Comparison of ENCODE assay signal across 8 cellular contexts in genomic region chr1:27321813-27322568, GRCh38. TPM values are rescaled to one million over a fixed set of nuclear protein-coding genes. Genes with fewer than 3 reads are reported as not detected.
DNase-seq lines count a peak whose midpoint lies in the region; ATAC-seq, FAIRE-seq and TF ChIP-seq lines count a peak whose summit lies in the region.

Gene TMEM222, plus strand, starts transcription at chr1:27322163. Its CDS starts 35 bp downstream, at chr1:27322198.

- no peak; the same call in none of the 2 replicates for TF ChIP-seq RAD21 in HepG2 (CRISPR knock-in tag; IDR thresholded peaks at IDR 0.05)

- CTCF ChIA-PET in CD4-positive, alpha-beta T cell (lab: Charles Lee), result interaction anchor here (1.3 to 3.9 kb wide), 4 partner anchors 11 to 44 kb away, joined by 3 to 16 read pairs (median 6); partner anchors contain the start of genes MAP3K6 and SYTL1
- CTCF ChIA-PET in HepG2 (lab: Yijun Ruan, JAX; ENCODE audit: low intra/inter-chr PET ratio, low total read pairs), result no interaction called here

- no peak for FAIRE-seq in HepG2 (lab: Jason Lieb, UNC)

- peaks cover 25% of the 10 kb centered on the region for H3K79me2 ChIP-seq in HepG2 (ENCODE audit: insufficient read depth, low read length)

- intact Hi-C loops in CD4-positive, alpha-beta T cell (cut with DNase I, micrococcal nuclease), result loop anchor here (2.0 to 10.0 kb wide), 5 partner anchors 21 to 403 kb away; partner anchors contain the start of genes SYTL1 (in 2 of the 2), FAM76A (in 1 of the 2), MAP3K6 (in 1 of the 2) and SLC9A1 (in 1 of the 2)
- intact Hi-C loops in HepG2 (cut with micrococcal nuclease; ENCODE audit: unreplicated experiment), result no loop called here

- 12% methylated on average over 4 of the region's 67 CpGs for WGBS in HepG2 (ENCODE audit: low lambda C conversion rate)

- H3K4me1 Mint-ChIP-seq in CD4-positive, alpha-beta T cell (ENCODE audit: low read depth), result peaks cover 52% of the 10 kb centered on the region

- H3K4me2 ChIP-seq in HepG2 (ENCODE audit: low read depth, low read length), result peak within 1 kb of the TSS; percentile 79

- H3K27me3 Mint-ChIP-seq in CD4-positive, alpha-beta T cell, result peaks cover 4% of the 10 kb centered on the region

- H3K4me1 ChIP-seq in HepG2 (ENCODE audit: insufficient read depth, low read length), result peaks cover 37% of the 10 kb centered on the region

- no peaks in the 10 kb centered on the region for H4K20me1 ChIP-seq in HepG2 (ENCODE audit: insufficient read depth, low read length)

- POLR2A ChIA-PET in CD4-positive, alpha-beta T cell (lab: Charles Lee), result interaction anchor here (0.7 to 3.9 kb wide), 4 partner anchors 11 to 35 kb away, joined by 3 to 24 read pairs (median 6); partner anchors contain the start of gene SYTL1
- POLR2A ChIA-PET in HepG2 (lab: Yijun Ruan, JAX), result interaction anchor here (1.4 kb wide), 1 partner anchor 20 kb away, joined by 12 read pairs; the partner anchor contains the start of gene SYTL1

- peak within 1 kb of the TSS; percentile 99 for H3K4me3 Mint-ChIP-seq in CD4-positive, alpha-beta T cell

- peaks cover 46% of the 10 kb centered on the region for H3K36me3 Mint-ChIP-seq in CD4-positive, alpha-beta T cell (ENCODE audit: low read depth)

- H2AFZ ChIP-seq in HepG2 (ENCODE audit: low read length), result peak within 1 kb of the TSS; percentile 93

- no peaks in the 10 kb centered on the region for H3K9me3 ChIP-seq in CD4-positive, alpha-beta T cell (ENCODE audit: control insufficient read depth, low read length)
- no peaks in the 10 kb centered on the region for H3K9me3 ChIP-seq in HepG2 (ENCODE audit: low read length)

- TF ChIP-seq POLR2A in HepG2 (IDR thresholded peaks at IDR 0.05; ENCODE audit: insufficient read depth in 1 of 2, low read depth in 2 of 2, low read length in 2 of 2), result peak; percentile 77 to 81; a peak in 3 of 4 replicates

- H3K27ac ChIP-seq in CD4-positive, alpha-beta T cell (ENCODE audit: low read depth, low read length), result peak within 1 kb of the TSS; percentile 86
- H3K27ac ChIP-seq in HepG2 (ENCODE audit: extremely low read length, insufficient read depth, low read length), result peak within 1 kb of the TSS; percentile 86

- peak within 1 kb of the TSS; percentile 95 to 99 (median 96) for H3K4me3 ChIP-seq in HepG2 (replicated peaks in 1 of 3; ENCODE audit: insufficient read depth in 1 of 3, low read depth in 2 of 3, low read length in 3 of 3)

- H3K27me3 ChIP-seq in CD4-positive, alpha-beta T cell (ENCODE audit: control insufficient read depth, insufficient read depth, low read length), result no peaks in the 10 kb centered on the region
- peaks cover 0 to 12% of the 10 kb centered on the region in 2 experiments; a peak in 1 of 5 replicates for H3K27me3 ChIP-seq in HepG2 (ENCODE audit: control insufficient read depth in 1 of 2, insufficient read depth in 2 of 2, low read length in 2 of 2)

- BruUV-seq in HepG2 (replicated peaks; lab: Mats Ljungman, UMichigan), result no TSS peak

- peak; percentile 93 to 98 (median 96) for DNase-seq in CD4-positive, alpha-beta T cell
- peak; percentile 99 for DNase-seq in NCI-H82 (lab: John Stamatoyannopoulos, UW)
- peak; percentile 96 to 97 for DNase-seq in activated CD4-positive, alpha-beta T cell treated with anti-CD3 and anti-CD28 coated beads, Interleukin-2, amount 50 U/mL, for 48 hours
- DNase-seq in dermis blood vessel endothelial cell, result peak; percentile 99
- peak; percentile 92 for DNase-seq in HepG2 (ENCODE audit: low spot score)
- DNase-seq in stimulated activated CD4-positive, alpha-beta T cell treated with anti-CD3 and anti-CD28 coated beads, Interleukin-2, amount 100 ng/mL, for 48 hours, result peak; percentile 97

- in situ Hi-C loops in HepG2 (cut with HindIII; ENCODE audit: extremely low pct_ligation_motif_present, low pct_unique_long_range_greater_than_20kb), result no loop called here

- peak; percentile 93 for ATAC-seq in CD4-positive, alpha-beta T cell (ENCODE audit: poor library complexity)
- ATAC-seq in GM19452 (IDR thresholded peaks at IDR 0.05; ENCODE audit: unreplicated experiment) (peak; percentile 90), HG03575 (IDR thresholded peaks at IDR 0.05; ENCODE audit: extremely low read depth, insufficient number of reproducible peaks, low FRiP score, unreplicated experiment) (peak; percentile 41), HepG2 (peak; percentile 96)

- peaks cover 3 to 27% of the 10 kb centered on the region in 2 experiments; a peak in 3 of 5 replicates for H3K36me3 ChIP-seq in HepG2 (replicated peaks in 1 of 2; ENCODE audit: control insufficient read depth in 1 of 2, insufficient read depth in 2 of 2, low read length in 2 of 2)

- TF ChIP-seq EP300 in HepG2 (IDR thresholded peaks at IDR 0.05; ENCODE audit: low read depth in 2 of 2, low read length in 2 of 2), result peak in 1 of 2 experiments; percentile 63; a peak in 2 of 4 replicates
- TF ChIP-seq EP300 in HepG2 (CRISPR knock-in tag; IDR thresholded peaks at IDR 0.05; ENCODE audit: borderline replicate concordance), result peak; percentile 42; the same call in 1 of the 2 replicates

- H3K9me3 Mint-ChIP-seq in CD4-positive, alpha-beta T cell, result no peaks in the 10 kb centered on the region

- H3K27ac Mint-ChIP-seq in CD4-positive, alpha-beta T cell, result peak within 1 kb of the TSS; percentile 88

- peak within 1 kb of the TSS; percentile 96 for H3K9ac ChIP-seq in HepG2 (ENCODE audit: insufficient read depth, low read depth, low read length)

- TF ChIP-seq CTCF in CD4-positive, alpha-beta T cell (IDR thresholded peaks at IDR 0.05), result no peak
- TF ChIP-seq CTCF in HepG2 (CRISPR knock-in tag; IDR thresholded peaks at IDR 0.05), result peak; percentile 40; the same call in 1 of the 2 replicates

TF ChIP-seq in HepG2, 621 proteins besides CTCF, POLR2A, EP300 and RAD21 (continues in another document):
- peak; percentile 87 for TF ChIP-seq ZC3H13 (CRISPR knock-in tag; IDR thresholded peaks at IDR 0.05)
- TF ChIP-seq ZMYM2 (CRISPR knock-in tag; IDR thresholded peaks at IDR 0.05), result no peak

RNA-seq across cellular contexts. Expression of gene TMEM222, which starts in this region (rescaled TPM):
- 10 to 100 TPM; 21.8 to 22.5 TPM for total RNA-seq in CD4-positive, alpha-beta T cell
- 23.3 and 34.0 TPM in 2 replicates for total RNA-seq in dermis blood vessel endothelial cell
- 9.9 and 22.7 TPM in 2 replicates for total RNA-seq in HepG2 (2016; rRNA removed; fragmentation: Illumina TruSeq; extraction: Trizol)
- 10.4 and 13.7 TPM in 2 replicates for total RNA-seq in HepG2 (2016; cell fraction: cytosol; rRNA removed; fragmentation: Illumina TruSeq; extraction: Trizol; ENCODE audit: low read depth)
- 9.9 and 24.4 TPM in 2 replicates for total RNA-seq in HepG2 (2016; cell fraction: insoluble cytoplasmic fraction; rRNA removed; fragmentation: Illumina TruSeq; extraction: Trizol)
- total RNA-seq in HepG2 (2016; cell fraction: membrane; rRNA removed; fragmentation: Illumina TruSeq; extraction: Trizol), result 19.0 and 21.0 TPM in 2 replicates
- total RNA-seq in HepG2 (2016; cell fraction: nucleus; rRNA removed; fragmentation: Illumina TruSeq; extraction: Trizol), result 20.8 and 23.3 TPM in 2 replicates
- 29.6 and 40.8 TPM in 2 replicates for polyA plus RNA-seq in HepG2 (2011; rRNA removed)
- 26.0 and 32.7 TPM in 2 replicates for polyA plus RNA-seq in HepG2 (2011; cell fraction: cytosol; rRNA removed)
- polyA plus RNA-seq in HepG2 (2011; cell fraction: nucleus; rRNA removed), result 63.1 and 68.2 TPM in 2 replicates
- 17.8 and 25.1 TPM in 2 replicates for polyA plus RNA-seq in HepG2 (2012)
- 16.5 and 17.4 TPM in 2 replicates for polyA plus RNA-seq in HepG2 (2016; cell fraction: cytosol; fragmentation: Illumina TruSeq; extraction: Trizol; ENCODE audit: low read depth)
- polyA plus RNA-seq in HepG2 (2016; cell fraction: insoluble cytoplasmic fraction; fragmentation: Illumina TruSeq; extraction: Trizol; ENCODE audit: low read depth), result 11.5 and 18.3 TPM in 2 replicates
- 21.3 and 22.0 TPM in 2 replicates for polyA plus RNA-seq in HepG2 (2016; cell fraction: membrane; fragmentation: Illumina TruSeq; extraction: Trizol; ENCODE audit: low read depth)
- 49.6 and 50.9 TPM in 2 replicates for polyA plus RNA-seq in HepG2 (2016; cell fraction: nucleus; fragmentation: Illumina TruSeq; extraction: Trizol; ENCODE audit: insufficient read depth, low read depth)
- polyA minus RNA-seq in HepG2 (2011; rRNA and poly(A)+ RNA removed; ENCODE audit: low replicate concordance), result 59.9 and 69.4 TPM in 2 replicates
- polyA minus RNA-seq in HepG2 (2011; cell fraction: cytosol; rRNA and poly(A)+ RNA removed), result 11.7 and 18.2 TPM in 2 replicates
- 16.6 and 21.0 TPM in 2 replicates for polyA minus RNA-seq in HepG2 (2011; cell fraction: nucleus; rRNA and poly(A)+ RNA removed)

Comparison
In these comparisons a context has a peak if more than half of its experiments do, and no peak if none do; other contexts are left out.
1. Peak in every context shown above with its lines: DNase-seq, ATAC-seq, H3K4me3 ChIP-seq and H3K27ac ChIP-seq.
2. ATAC-seq: peak in every context shown above with its lines; median percentile 96 in HepG2; 93 in CD4-positive, alpha-beta T cell; 90 in GM19452; 41 in HG03575.